Comparison of ENCODE assay signal across 10 cellular contexts in the genomic region with DNA sequence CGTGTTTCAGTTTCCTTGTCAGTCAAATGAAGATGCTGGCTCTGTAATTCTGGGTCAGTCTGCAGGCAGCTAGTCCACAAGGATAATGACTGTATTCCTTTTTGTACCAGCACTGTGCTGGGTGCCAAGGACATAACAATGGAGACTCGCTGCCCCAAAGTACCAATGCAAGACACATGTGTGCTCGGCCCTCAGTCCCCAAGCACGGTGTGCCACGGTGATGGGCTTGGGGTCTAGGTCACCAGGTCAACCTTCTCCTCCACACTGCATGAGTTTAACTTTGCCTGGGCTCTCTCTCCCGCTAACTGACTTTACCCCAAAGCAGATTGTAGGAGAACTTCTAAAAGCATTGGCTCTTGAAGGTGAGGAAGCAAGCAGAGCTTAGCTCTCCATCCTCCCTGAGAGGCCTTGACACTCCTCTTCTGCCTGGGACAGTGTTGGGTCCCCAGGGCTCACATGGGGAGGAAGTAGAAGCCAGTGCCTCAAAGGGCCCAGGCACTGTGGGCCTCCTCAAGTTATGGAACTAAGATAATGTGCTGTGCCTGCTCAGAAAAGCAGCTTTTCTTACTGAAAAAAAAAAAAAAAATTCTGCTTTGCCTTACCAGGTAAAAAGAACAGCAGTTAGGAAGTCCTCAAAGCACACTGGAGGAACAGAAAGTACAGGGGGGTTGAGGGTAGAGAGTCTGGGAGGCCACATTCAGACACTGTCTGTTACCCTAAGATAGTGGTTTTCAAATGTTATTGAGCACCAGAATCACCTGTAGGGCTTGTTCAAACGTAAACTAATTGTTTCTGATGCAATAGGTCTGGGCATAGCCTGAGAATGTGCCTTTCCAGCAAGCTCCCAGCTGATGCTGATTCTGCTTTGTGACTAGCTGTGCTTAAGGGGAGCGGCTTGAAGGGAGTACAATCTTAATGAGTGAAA.
DNase-seq lines count a peak whose midpoint lies in the region; ATAC-seq, FAIRE-seq and TF ChIP-seq lines count a peak whose summit lies in the region.
"Had no signal": no experiment of that assay in that cellular context is flagged by ENCODE, and none has a peak within 500 bp of the region (broad histone marks: within the 10 kb centered on the region; RNA-seq: fewer than 3 reads in every experiment).

No MANE protein-coding gene starts in this region.

- peak overlapping the region; percentile 33 for H2AFZ ChIP-seq in OCI-LY7 (ENCODE audit: low read length)

- H3K27me3 Mint-ChIP-seq in mesothelial cell of epicardium (ENCODE audit: low read depth) = peaks cover 28% of the 10 kb centered on the region

- no peak for FAIRE-seq in pancreas (lab: Jason Lieb, UNC)

- 0 out of 2 replicates have a peak, but pooled peaks cover 4% of the 10 kb centered on the region for H3K79me2 ChIP-seq in OCI-LY7 (ENCODE audit: insufficient read depth, low read depth, low read length)

- H3K4me3 ChIP-seq in OCI-LY7 (ENCODE audit: low read depth, low read length, poor library complexity, severe bottlenecking) (peak overlapping the region; percentile 11), pancreas (no peak overlapping the region)

- no peak overlapping the region for H3K4me3 Mint-ChIP-seq in mesothelial cell of epicardium

- peak; percentile 44 for DNase-seq in GM10248 (ENCODE audit: extremely low spot score)
- peak; percentile 89 for DNase-seq in OCI-LY7 (ENCODE audit: low spot score)
- no peak for DNase-seq in HUDEP-2 (lab: John Stamatoyannopoulos, UW; ENCODE audit: unreplicated experiment in 76 of 76)
- DNase-seq in mesothelial cell of epicardium (ENCODE audit: low spot score in 2 of 2, unreplicated experiment in 2 of 2) = no peak
- no peak for DNase-seq in cerebellar nuclear complex (lab: John Stamatoyannopoulos, UW)
- no peak for DNase-seq in pancreas
- DNase-seq: HCEC 1CT, NCI-H446 had no signal

- H3K9me3 ChIP-seq in OCI-LY7 (ENCODE audit: low read length) = no peaks in the 10 kb centered on the region
- H3K9me3 ChIP-seq in pancreas = no peaks in the 10 kb centered on the region

- peak overlapping the region; percentile 98 for H3K27ac ChIP-seq in OCI-LY7 (ENCODE audit: low read depth, low read length, poor library complexity, severe bottlenecking)
- no peak overlapping the region for H3K27ac ChIP-seq in pancreas

- H3K27ac Mint-ChIP-seq in mesothelial cell of epicardium = no peak overlapping the region

- WGBS in pancreas, 2 donors = 73 to 81% methylated on average over 8 of the region's 8 CpGs

- TF ChIP-seq CTCF in GM10248 (IDR thresholded peaks at IDR 0.05; ENCODE audit: control extremely low read depth, extremely low read depth, low read depth, missing control alignments) = no peak
- TF ChIP-seq CTCF in OCI-LY7 (conservative IDR thresholded peaks at IDR 0.05; ENCODE audit: low read length) = no peak
- TF ChIP-seq CTCF in mesothelial cell of epicardium (IDR thresholded peaks at IDR 0.05; ENCODE audit: unreplicated experiment) = no peak
- no peak for TF ChIP-seq CTCF in pancreas (IDR thresholded peaks at IDR 0.05)

- H4K20me1 ChIP-seq in OCI-LY7 (ENCODE audit: insufficient read depth, low read length) = no peaks in the 10 kb centered on the region

- H3K4me1 ChIP-seq in OCI-LY7 (ENCODE audit: insufficient read depth, low read length, poor library complexity, severe bottlenecking) (peaks cover 94% of the 10 kb centered on the region), pancreas (no peaks in the 10 kb centered on the region)

- no peaks in the 10 kb centered on the region for H3K9me2 ChIP-seq in OCI-LY7 (ENCODE audit: insufficient read depth, low read length)

- no peaks in the 10 kb centered on the region for H3K4me1 Mint-ChIP-seq in mesothelial cell of epicardium

- POLR2A ChIA-PET in GM10248 (lab: Yijun Ruan, JAX) (no interaction called here), OCI-LY7 (lab: Charles Lee) (interaction anchor here (0.6 to 5.6 kb wide), 11 partner anchors 11 to 1343 kb away, joined by 3 to 111 read pairs (median 5); no protein-coding TSS in a partner anchor)

- H3K36me3 ChIP-seq in OCI-LY7 (ENCODE audit: insufficient read depth, low read length) = no peaks in the 10 kb centered on the region
- no peaks in the 10 kb centered on the region for H3K36me3 ChIP-seq in pancreas

- no peaks in the 10 kb centered on the region for H3K9me3 Mint-ChIP-seq in mesothelial cell of epicardium

- H3K27me3 ChIP-seq in pancreas = no peaks in the 10 kb centered on the region

- H3K36me3 Mint-ChIP-seq in mesothelial cell of epicardium = no peaks in the 10 kb centered on the region

- CTCF ChIA-PET in GM10248 (lab: Yijun Ruan, JAX) (interaction anchor here (2.4 to 4.5 kb wide), 2 partner anchors 9 to 480 kb away, joined by 10 to 17 read pairs; no protein-coding TSS in a partner anchor), OCI-LY7 (lab: Charles Lee; ENCODE audit: unreplicated experiment) (interaction anchor here (1.0 kb wide), 2 partner anchors 9 to 12 kb away, joined by 3 to 5 read pairs; no protein-coding TSS in a partner anchor)

- ATAC-seq in GM19324 (IDR thresholded peaks at IDR 0.05; ENCODE audit: low FRiP score, unreplicated experiment) (peak; percentile 79), HG02884 (IDR thresholded peaks at IDR 0.05; ENCODE audit: unreplicated experiment) (peak; percentile 78), pancreas (no peak)

- TSS peak; percentile 80 for BruUV-seq in OCI-LY7 (replicated peaks; lab: Mats Ljungman, UMichigan)

- H3K4me2 ChIP-seq in OCI-LY7 (ENCODE audit: low read length) = peak overlapping the region; percentile 85

- intact Hi-C loops in OCI-LY7 (cut with micrococcal nuclease; ENCODE audit: unreplicated experiment) (loop anchor here (1.0 to 10.0 kb wide), 4 partner anchors 12 to 1340 kb away; partner anchors contain the start of genes RAB3GAP1 and UBXN4), pancreas (cut with DNase I) (no loop called here)

Comparison
In these comparisons a context has a peak if more than half of its experiments do, and no peak if none do; other contexts are left out.
1. DNase-seq: peak in GM10248 (single experiment) and OCI-LY7 (single experiment); none in HUDEP-2 (0 of 76), mesothelial cell of epicardium (0 of 2), cerebellar nuclear complex (0 of 2) and pancreas (0 of 6).
2. ATAC-seq: peak in GM19324 (single experiment) and HG02884 (single experiment); none in pancreas (0 of 4).